1 cellular context compared by ENCODE assay signal in the genomic region with DNA sequence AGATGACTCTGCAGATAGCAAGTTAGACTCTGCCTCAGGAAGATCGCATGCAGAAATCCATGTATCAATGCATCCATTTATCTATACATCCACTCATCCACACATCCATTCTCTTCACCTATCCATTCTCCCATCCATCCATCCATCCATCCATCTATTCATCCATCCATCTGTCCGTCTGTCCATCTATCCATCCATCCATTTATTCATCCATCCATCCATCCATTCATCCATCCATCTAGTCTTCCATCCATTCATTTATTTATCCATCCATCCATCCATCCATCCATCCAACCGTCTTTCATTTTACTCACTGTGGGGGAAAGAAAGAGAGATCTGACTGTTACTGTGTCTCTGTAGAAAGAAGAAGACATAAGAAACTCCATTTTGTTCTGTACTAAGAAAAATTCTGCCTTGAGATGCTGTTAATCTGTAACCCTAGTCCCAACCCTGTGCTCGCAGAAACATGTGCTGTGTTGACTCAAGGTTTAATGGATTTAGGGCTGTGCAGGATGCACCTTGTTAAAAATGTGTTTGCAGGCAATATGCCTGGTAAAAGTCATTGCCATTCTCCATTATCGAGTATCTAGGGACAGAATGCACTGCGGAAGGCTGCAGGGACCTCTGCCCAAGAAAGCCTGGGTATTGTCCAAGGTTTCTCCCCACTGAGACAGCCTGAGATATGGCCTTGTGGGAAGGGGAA.
TF ChIP-seq lines count a peak whose summit lies in the region.
"Not testable (repeated sequence)": the region's sequence is repeated elsewhere in the genome, so short reads cannot be mapped to it uniquely, and the experiment has no call there.

No MANE protein-coding gene starts in this region.

TF ChIP-seq in K562, 482 proteins besides CTCF, POLR2A, EP300 and RAD21:
- TF ChIP-seq C11orf30 (IDR thresholded peaks at IDR 0.05; ENCODE audit: low read depth) (peak; percentile 21; the same call in 1 of the 2 replicates), EHMT2 (IDR thresholded peaks at IDR 0.05) (peak; percentile 45; the same call in 1 of the 2 replicates), YBX1 (IDR thresholded peaks at IDR 0.05) (0 out of 2 replicates have a peak, but pooled peaks have one; percentile 40), ZNF316 (IDR thresholded peaks at IDR 0.05) (0 out of 2 replicates have a peak, but pooled peaks have one; percentile 11)
- TF ChIP-seq, protein P1, sequence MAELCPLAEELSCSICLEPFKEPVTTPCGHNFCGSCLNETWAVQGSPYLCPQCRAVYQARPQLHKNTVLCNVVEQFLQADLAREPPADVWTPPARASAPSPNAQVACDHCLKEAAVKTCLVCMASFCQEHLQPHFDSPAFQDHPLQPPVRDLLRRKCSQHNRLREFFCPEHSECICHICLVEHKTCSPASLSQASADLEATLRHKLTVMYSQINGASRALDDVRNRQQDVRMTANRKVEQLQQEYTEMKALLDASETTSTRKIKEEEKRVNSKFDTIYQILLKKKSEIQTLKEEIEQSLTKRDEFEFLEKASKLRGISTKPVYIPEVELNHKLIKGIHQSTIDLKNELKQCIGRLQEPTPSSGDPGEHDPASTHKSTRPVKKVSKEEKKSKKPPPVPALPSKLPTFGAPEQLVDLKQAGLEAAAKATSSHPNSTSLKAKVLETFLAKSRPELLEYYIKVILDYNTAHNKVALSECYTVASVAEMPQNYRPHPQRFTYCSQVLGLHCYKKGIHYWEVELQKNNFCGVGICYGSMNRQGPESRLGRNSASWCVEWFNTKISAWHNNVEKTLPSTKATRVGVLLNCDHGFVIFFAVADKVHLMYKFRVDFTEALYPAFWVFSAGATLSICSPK (IDR thresholded peaks at IDR 0.05; ENCODE audit: borderline replicate concordance), result 0 out of 2 replicates have a peak, but pooled peaks have one; percentile 53
- TF ChIP-seq, protein P2, sequence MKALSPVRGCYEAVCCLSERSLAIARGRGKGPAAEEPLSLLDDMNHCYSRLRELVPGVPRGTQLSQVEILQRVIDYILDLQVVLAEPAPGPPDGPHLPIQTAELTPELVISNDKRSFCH (CRISPR knock-in tag; IDR thresholded peaks at IDR 0.05), result not testable (repeated sequence)
- TF ChIP-seq, protein P2 (tag; IDR thresholded peaks at IDR 0.05), result 0 out of 2 replicates have a peak, but pooled peaks have one; percentile 24
- TF ChIP-seq, protein P3, sequence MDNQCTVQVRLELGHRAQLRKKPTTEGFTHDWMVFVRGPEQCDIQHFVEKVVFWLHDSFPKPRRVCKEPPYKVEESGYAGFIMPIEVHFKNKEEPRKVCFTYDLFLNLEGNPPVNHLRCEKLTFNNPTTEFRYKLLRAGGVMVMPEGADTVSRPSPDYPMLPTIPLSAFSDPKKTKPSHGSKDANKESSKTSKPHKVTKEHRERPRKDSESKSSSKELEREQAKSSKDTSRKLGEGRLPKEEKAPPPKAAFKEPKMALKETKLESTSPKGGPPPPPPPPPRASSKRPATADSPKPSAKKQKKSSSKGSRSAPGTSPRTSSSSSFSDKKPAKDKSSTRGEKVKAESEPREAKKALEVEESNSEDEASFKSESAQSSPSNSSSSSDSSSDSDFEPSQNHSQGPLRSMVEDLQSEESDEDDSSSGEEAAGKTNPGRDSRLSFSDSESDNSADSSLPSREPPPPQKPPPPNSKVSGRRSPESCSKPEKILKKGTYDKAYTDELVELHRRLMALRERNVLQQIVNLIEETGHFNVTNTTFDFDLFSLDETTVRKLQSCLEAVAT (IDR thresholded peaks at IDR 0.05), result 0 out of 4 replicates have a peak, but pooled peaks of 1 of the 2 experiments have one; percentile 23
- TF ChIP-seq, protein P4, sequence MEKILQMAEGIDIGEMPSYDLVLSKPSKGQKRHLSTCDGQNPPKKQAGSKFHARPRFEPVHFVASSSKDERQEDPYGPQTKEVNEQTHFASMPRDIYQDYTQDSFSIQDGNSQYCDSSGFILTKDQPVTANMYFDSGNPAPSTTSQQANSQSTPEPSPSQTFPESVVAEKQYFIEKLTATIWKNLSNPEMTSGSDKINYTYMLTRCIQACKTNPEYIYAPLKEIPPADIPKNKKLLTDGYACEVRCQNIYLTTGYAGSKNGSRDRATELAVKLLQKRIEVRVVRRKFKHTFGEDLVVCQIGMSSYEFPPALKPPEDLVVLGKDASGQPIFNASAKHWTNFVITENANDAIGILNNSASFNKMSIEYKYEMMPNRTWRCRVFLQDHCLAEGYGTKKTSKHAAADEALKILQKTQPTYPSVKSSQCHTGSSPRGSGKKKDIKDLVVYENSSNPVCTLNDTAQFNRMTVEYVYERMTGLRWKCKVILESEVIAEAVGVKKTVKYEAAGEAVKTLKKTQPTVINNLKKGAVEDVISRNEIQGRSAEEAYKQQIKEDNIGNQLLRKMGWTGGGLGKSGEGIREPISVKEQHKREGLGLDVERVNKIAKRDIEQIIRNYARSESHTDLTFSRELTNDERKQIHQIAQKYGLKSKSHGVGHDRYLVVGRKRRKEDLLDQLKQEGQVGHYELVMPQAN (IDR thresholded peaks at IDR 0.05; ENCODE audit: borderline replicate concordance), result 0 out of 2 replicates have a peak, but pooled peaks have one; percentile 25
